Comparison of ENCODE assay signal across 7 cellular contexts in the genomic region with DNA sequence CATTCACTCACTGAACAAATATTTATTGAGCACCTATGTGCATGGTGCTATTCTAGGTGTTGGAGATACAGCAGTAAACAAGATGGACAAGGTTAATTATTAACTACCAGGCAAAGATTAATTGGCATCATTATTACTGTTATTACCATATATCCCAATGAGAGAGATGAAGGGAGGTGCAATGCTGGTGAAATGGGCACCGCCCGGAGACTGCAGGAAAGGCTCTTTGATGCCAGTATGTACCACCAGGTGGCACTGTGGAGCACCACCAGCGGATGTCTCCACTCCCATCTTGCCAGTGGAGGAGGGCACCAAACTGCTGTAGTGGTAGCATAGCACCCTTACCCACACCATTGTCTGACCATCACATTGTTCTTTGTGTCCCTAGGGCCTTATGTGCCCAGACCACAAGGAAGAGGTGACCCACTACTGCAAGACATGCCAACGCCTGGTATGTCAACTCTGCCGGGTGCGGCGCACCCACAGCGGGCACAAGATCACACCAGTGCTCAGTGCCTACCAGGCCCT. TPM values are rescaled to one million over a fixed set of nuclear protein-coding genes. Genes with fewer than 3 reads are reported as not detected.
DNase-seq lines count a peak whose midpoint lies in the region; ATAC-seq and TF ChIP-seq lines count a peak whose summit lies in the region.

No MANE protein-coding gene starts in this region.

- no peaks in the 10 kb centered on the region for H3K36me3 ChIP-seq in cardiac muscle cell

- POLR2A ChIA-PET in T-cell (lab: Charles Lee): no interaction called here

- H3K27me3 ChIP-seq in cardiac muscle cell: peaks cover 6% of the 10 kb centered on the region

- DNase-seq in NCI-H1694 treated with DMSO at 0.1 percent for 48 hours (lab: John Stamatoyannopoulos, UW): peak; percentile 86
- DNase-seq in T-cell: peak; percentile 50 to 87 (median 78)
- DNase-seq in activated naive CD8-positive, alpha-beta T cell treated with anti-CD3 and anti-CD28 coated beads, Interleukin-2, amount 50 U/mL, for 24 hours: peak; percentile 92
- DNase-seq in cardiac muscle cell (ENCODE audit: low read depth in 1 of 2, low spot score in 1 of 2): peak; percentile 74 to 77
- peak; percentile 76 for DNase-seq in putamen (ENCODE audit: low spot score)

- no peaks in the 10 kb centered on the region for H3K9me3 Mint-ChIP-seq in T-cell
- no peaks in the 10 kb centered on the region for H3K9me3 Mint-ChIP-seq in activated naive CD8-positive, alpha-beta T cell treated with anti-CD3 and anti-CD28 coated beads, Interleukin-2, amount 50 U/mL, for 24 hours

- peak; percentile 94 for TF ChIP-seq CTCF in GM12875 (IDR thresholded peaks at IDR 0.05; ENCODE audit: borderline replicate concordance, insufficient read depth, low read depth, low read length)
- TF ChIP-seq CTCF in cardiac muscle cell (IDR thresholded peaks at IDR 0.05; ENCODE audit: low read depth, low read length): peak; percentile 92

- H3K27ac Mint-ChIP-seq in T-cell: peak overlapping the region; percentile 59 to 69
- no peak overlapping the region for H3K27ac Mint-ChIP-seq in activated naive CD8-positive, alpha-beta T cell treated with anti-CD3 and anti-CD28 coated beads, Interleukin-2, amount 50 U/mL, for 24 hours

- H3K4me3 ChIP-seq in GM12875 (ENCODE audit: low read depth, low read length): no peak overlapping the region
- H3K4me3 ChIP-seq in cardiac muscle cell: no peak overlapping the region

- no peaks in the 10 kb centered on the region for H3K27me3 Mint-ChIP-seq in T-cell
- H3K27me3 Mint-ChIP-seq in activated naive CD8-positive, alpha-beta T cell treated with anti-CD3 and anti-CD28 coated beads, Interleukin-2, amount 50 U/mL, for 24 hours: peaks cover 2% of the 10 kb centered on the region

- peaks cover 36 to 44% (median 41%) of the 10 kb centered on the region in 3 donors for H3K4me1 Mint-ChIP-seq in T-cell
- H3K4me1 Mint-ChIP-seq in activated naive CD8-positive, alpha-beta T cell treated with anti-CD3 and anti-CD28 coated beads, Interleukin-2, amount 50 U/mL, for 24 hours: peaks cover 44% of the 10 kb centered on the region

- no peaks in the 10 kb centered on the region for H3K9me3 ChIP-seq in cardiac muscle cell (ENCODE audit: low read depth)

- peak overlapping the region; percentile 15 to 56 (median 40) for H3K4me3 Mint-ChIP-seq in T-cell
- no peak overlapping the region for H3K4me3 Mint-ChIP-seq in activated naive CD8-positive, alpha-beta T cell treated with anti-CD3 and anti-CD28 coated beads, Interleukin-2, amount 50 U/mL, for 24 hours

- CTCF ChIA-PET in T-cell (lab: Charles Lee): interaction anchor here in 1 of 2 donors (0.6 to 1.4 kb wide), 4 partner anchors 17 to 65 kb away, joined by 3 to 5 read pairs (median 4); no protein-coding TSS in a partner anchor

- H3K27ac ChIP-seq in cardiac muscle cell: no peak overlapping the region

- ATAC-seq in T-cell (replicated peaks in 1 of 4): peak in 3 of 4 experiments; percentile 34 to 41 (median 39)
- peak; percentile 47 for ATAC-seq in activated naive CD8-positive, alpha-beta T cell treated with anti-CD3 and anti-CD28 coated beads, Interleukin-2, amount 50 U/mL, for 24 hours
- no peak for ATAC-seq in HG03457 (IDR thresholded peaks at IDR 0.05; ENCODE audit: unreplicated experiment)

- H3K4me1 ChIP-seq in cardiac muscle cell (ENCODE audit: low read depth): peaks cover 5% of the 10 kb centered on the region

- H3K36me3 Mint-ChIP-seq in T-cell: peaks cover 8% of the 10 kb centered on the region
- peaks cover 16% of the 10 kb centered on the region for H3K36me3 Mint-ChIP-seq in activated naive CD8-positive, alpha-beta T cell treated with anti-CD3 and anti-CD28 coated beads, Interleukin-2, amount 50 U/mL, for 24 hours (ENCODE audit: low read depth)

RNA-seq across cellular contexts. Expression of a gene that starts 3.0 kb away (rescaled TPM):
- total RNA-seq in T-cell (10 to 100 TPM in 2 of 5 donors, 1 to 10 TPM in 3; 5.1 to 12.2 (median 9.8) TPM), cardiac muscle cell (3.6 and 5.4 TPM in 2 replicates)
- 2.9 and 3.2 TPM in 2 replicates for polyA plus RNA-seq in cardiac muscle cell

RNA-seq across cellular contexts. Expression of a gene that starts 3.5 kb away (rescaled TPM):
- total RNA-seq in T-cell (100 to 1,000 TPM in 4 of 5 donors, 10 to 100 TPM in 1; 93.6 to 150 (median 138) TPM), cardiac muscle cell (122 and 124 TPM in 2 replicates)
- polyA plus RNA-seq in cardiac muscle cell: 357 and 428 TPM in 2 replicates

RNA-seq across cellular contexts. Expression of a gene that starts 31.1 kb away (rescaled TPM):
- total RNA-seq in T-cell (10 to 100 TPM; 24.1 to 43.9 (median 34.0) TPM), cardiac muscle cell (10.8 and 14.2 TPM in 2 replicates)
- 9.4 and 15.1 TPM in 2 replicates for polyA plus RNA-seq in cardiac muscle cell

RNA-seq across cellular contexts. Expression of a gene that starts 31.9 kb away (rescaled TPM):
- total RNA-seq in T-cell (10 to 100 TPM; 20.4 to 28.4 (median 25.1) TPM), cardiac muscle cell (24.7 and 45.0 TPM in 2 replicates)
- 31.9 and 50.2 TPM in 2 replicates for polyA plus RNA-seq in cardiac muscle cell

RNA-seq across cellular contexts. Expression of a gene that starts 36.3 kb away (rescaled TPM):
- 10 to 100 TPM; 26.9 to 70.7 (median 64.5) TPM for total RNA-seq in T-cell
- total RNA-seq in cardiac muscle cell: 102 and 114 TPM in 2 replicates
- 105 and 110 TPM in 2 replicates for polyA plus RNA-seq in cardiac muscle cell
